In the genomic region with DNA sequence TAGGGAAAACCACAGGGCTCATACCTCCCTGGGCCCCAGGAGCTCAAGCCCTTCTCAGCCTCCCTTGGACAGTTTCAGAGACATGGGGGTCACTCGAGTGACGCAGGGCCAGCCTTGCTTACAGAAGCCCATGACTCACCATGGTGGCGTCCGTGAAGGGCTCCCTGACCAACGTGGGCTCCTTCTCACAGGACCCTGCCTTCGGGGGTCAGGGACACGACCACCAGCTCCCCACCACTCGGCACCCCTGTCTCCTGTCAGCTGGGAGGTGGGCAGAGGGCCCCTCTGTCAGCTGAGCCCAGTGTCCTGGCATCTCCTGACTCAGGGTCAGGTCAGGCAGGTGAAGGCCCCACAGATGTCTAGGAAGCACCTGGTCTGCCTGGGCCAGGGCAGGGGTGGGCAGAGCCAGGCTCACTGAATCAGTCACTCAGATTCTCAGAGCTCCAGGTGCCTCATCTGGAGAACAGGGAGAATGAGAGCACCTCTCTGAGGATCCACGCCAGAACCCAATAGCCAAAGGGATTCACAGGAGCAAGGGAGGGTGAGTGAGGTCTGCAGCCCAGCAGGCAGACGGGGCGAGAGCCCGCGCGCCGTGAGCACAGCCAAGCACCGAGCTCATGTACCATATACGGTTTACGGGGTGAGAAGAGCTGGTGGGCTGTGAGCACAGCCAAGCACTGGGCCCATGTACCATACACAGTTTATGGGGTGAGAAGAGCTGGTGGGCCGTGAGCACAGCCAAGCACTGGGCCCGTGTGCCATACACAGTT, we compare ENCODE assay signal across 30 cellular contexts.
"Had no signal": no experiment of that assay in that cellular context is flagged by ENCODE, and none has a peak within 500 bp of the region (broad histone marks: within the 10 kb centered on the region; RNA-seq: fewer than 3 reads in every experiment).

No MANE protein-coding gene starts in this region.

- H3K4me1 Mint-ChIP-seq: activated CD4-positive, alpha-beta T cell treated with anti-CD3 and anti-CD28 coated beads, Interleukin-2, amount 10 ng/mL, durations not matched to agents 24 days and 14 days; activated naive CD4-positive, alpha-beta T cell treated with anti-CD3 and anti-CD28 coated beads, Interleukin-2, amount 50 U/mL, for 24 hours; activated naive CD8-positive, alpha-beta T cell treated with anti-CD3 and anti-CD28 coated beads, Interleukin-2, amount 10 ng/mL, durations not matched to agents 7 days and 5 days; activated T-helper 17 cell treated with anti-CD3 and anti-CD28 coated beads, Interleukin-2, amount 50 U/mL, for 72 hours had no signal

- H3K27ac Mint-ChIP-seq: activated CD4-positive, alpha-beta T cell treated with anti-CD3 and anti-CD28 coated beads, Interleukin-2, amount 10 ng/mL, durations not matched to agents 24 days and 14 days; activated CD8-positive, alpha-beta T cell treated with anti-CD3 and anti-CD28 coated beads for 36 hours; activated naive CD4-positive, alpha-beta T cell treated with anti-CD3 and anti-CD28 coated beads, Interleukin-2, amount 50 U/mL, for 24 hours; activated naive CD8-positive, alpha-beta T cell treated with anti-CD3 and anti-CD28 coated beads, Interleukin-2, amount 10 ng/mL, durations not matched to agents 7 days and 5 days; activated T-cell treated with anti-CD3 and anti-CD28 coated beads, Interleukin-2, amount 50 U/mL, for 72 hours; activated T-helper 17 cell treated with anti-CD3 and anti-CD28 coated beads, Interleukin-2, amount 50 U/mL, for 72 hours; brain had no signal

- H3K9me3 Mint-ChIP-seq: activated CD4-positive, alpha-beta T cell treated with anti-CD3 and anti-CD28 coated beads, Interleukin-2, amount 10 ng/mL, durations not matched to agents 24 days and 14 days; activated naive CD4-positive, alpha-beta T cell treated with anti-CD3 and anti-CD28 coated beads, Interleukin-2, amount 50 U/mL, for 24 hours; activated naive CD8-positive, alpha-beta T cell treated with anti-CD3 and anti-CD28 coated beads, Interleukin-2, amount 10 ng/mL, durations not matched to agents 7 days and 5 days; activated T-cell treated with anti-CD3 and anti-CD28 coated beads, Interleukin-2, amount 50 U/mL, for 72 hours; activated T-helper 17 cell treated with anti-CD3 and anti-CD28 coated beads, Interleukin-2, amount 50 U/mL, for 72 hours had no signal

- H3K36me3 Mint-ChIP-seq: activated naive CD4-positive, alpha-beta T cell treated with anti-CD3 and anti-CD28 coated beads, Interleukin-2, amount 50 U/mL, for 24 hours; activated naive CD8-positive, alpha-beta T cell treated with anti-CD3 and anti-CD28 coated beads, Interleukin-2, amount 10 ng/mL, durations not matched to agents 7 days and 5 days; brain had no signal

- H3K36me3 ChIP-seq: MG63, Peyer's patch, SJCRH30 had no signal

- ATAC-seq: activated CD8-positive, alpha-beta T cell treated with anti-CD3 and anti-CD28 coated beads for 36 hours; activated T-cell treated with anti-CD3 and anti-CD28 coated beads, Interleukin-2, amount 50 U/mL, for 72 hours; activated T-helper 17 cell treated with anti-CD3 and anti-CD28 coated beads, Interleukin-2, amount 50 U/mL, for 72 hours; PC-3 had no signal

- H3K4me3 ChIP-seq: MG63, Peyer's patch, SJCRH30, SK-N-MC had no signal

- H3K9me3 ChIP-seq: SJCRH30 had no signal

- DNase-seq: activated CD4-positive, alpha-beta T cell treated with anti-CD3 and anti-CD28 coated beads, Interleukin-2, amount 10 ng/mL, durations not matched to agents 24 days and 14 days; activated CD4-positive, alpha-beta T cell treated with anti-CD3 and anti-CD28 coated beads, Interleukin-2, amount 50 U/mL, for 4 hours; activated CD8-positive, alpha-beta T cell treated with anti-CD3 and anti-CD28 coated beads for 36 hours; activated gamma-delta T cell; activated naive CD4-positive, alpha-beta T cell treated with Interleukin-2 at 50 U/mL for 16 hours; activated naive CD8-positive, alpha-beta T cell treated with anti-CD3 and anti-CD28 coated beads, Interleukin-2, amount 10 ng/mL, durations not matched to agents 7 days and 5 days; activated T-cell treated with anti-CD3 and anti-CD28 coated beads, Interleukin-2, amount 50 U/mL, for 1 hour; activated T-cell treated with anti-CD3 and anti-CD28 coated beads, Interleukin-2, amount 50 U/mL, for 72 hours; Kasumi-1; KBM-7; MG63; NCI-H1048; NCI-H1105 treated with DMSO at 0.1 percent for 48 hours; NCI-H1436; NCI-H1694; NCI-H1930; NCI-H2081 treated with DMSO at 0.1 percent for 48 hours; NCI-H226; NCI-H446 treated with DMSO at 0.1 percent for 48 hours; NCI-H524; PC-3; RPMI8226; SHP77; SJCRH30; T1000 had no signal

- H3K4me1 ChIP-seq: SJCRH30 had no signal

- H3K27me3 Mint-ChIP-seq: activated CD4-positive, alpha-beta T cell treated with anti-CD3 and anti-CD28 coated beads, Interleukin-2, amount 10 ng/mL, durations not matched to agents 24 days and 14 days; activated naive CD8-positive, alpha-beta T cell treated with anti-CD3 and anti-CD28 coated beads, Interleukin-2, amount 10 ng/mL, durations not matched to agents 7 days and 5 days had no signal

- H3K4me3 Mint-ChIP-seq: activated CD4-positive, alpha-beta T cell treated with anti-CD3 and anti-CD28 coated beads, Interleukin-2, amount 10 ng/mL, durations not matched to agents 24 days and 14 days; activated CD8-positive, alpha-beta T cell treated with anti-CD3 and anti-CD28 coated beads for 36 hours; activated naive CD4-positive, alpha-beta T cell treated with anti-CD3 and anti-CD28 coated beads, Interleukin-2, amount 50 U/mL, for 24 hours; activated naive CD8-positive, alpha-beta T cell treated with anti-CD3 and anti-CD28 coated beads, Interleukin-2, amount 10 ng/mL, durations not matched to agents 7 days and 5 days; activated T-cell treated with anti-CD3 and anti-CD28 coated beads, Interleukin-2, amount 50 U/mL, for 72 hours; activated T-helper 17 cell treated with anti-CD3 and anti-CD28 coated beads, Interleukin-2, amount 50 U/mL, for 72 hours; brain had no signal
